ENCODE assay signal across 8 cellular contexts in the genomic region with DNA sequence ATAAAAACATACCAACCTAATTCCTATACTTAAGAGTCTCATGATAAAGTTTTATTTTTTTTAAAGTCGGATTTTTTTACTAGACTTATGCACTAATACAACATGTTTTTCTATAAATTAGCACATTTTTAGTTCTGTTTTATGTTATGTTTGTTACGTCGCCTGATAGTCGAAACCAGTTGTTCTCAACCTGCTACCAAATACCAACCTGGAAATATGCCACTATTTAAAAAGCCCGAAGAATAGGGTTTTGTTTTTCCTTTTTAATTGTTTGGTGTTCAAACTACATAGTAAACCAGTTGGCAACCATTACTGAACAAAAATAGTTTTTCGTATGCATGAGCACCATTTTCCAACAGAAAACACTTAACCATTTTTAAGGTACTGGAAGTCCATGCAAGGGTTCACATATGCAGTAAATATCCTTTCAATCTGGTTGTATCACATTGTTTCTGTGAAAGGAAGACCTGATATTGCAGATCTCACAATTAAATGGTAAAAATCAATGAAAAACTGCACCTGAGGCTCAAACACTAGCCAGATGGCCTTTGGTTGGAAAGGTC. TPM values are rescaled to one million over a fixed set of nuclear protein-coding genes. Genes with fewer than 3 reads are reported as not detected.
DNase-seq lines count a peak whose midpoint lies in the region; ATAC-seq and TF ChIP-seq lines count a peak whose summit lies in the region.

No MANE protein-coding gene starts in this region.

- no peaks in the 10 kb centered on the region for H3K27me3 Mint-ChIP-seq in Caco-2 (ENCODE audit: insufficient read depth, unreplicated experiment)

- no peak overlapping the region for H3K27ac Mint-ChIP-seq in Caco-2 (ENCODE audit: unreplicated experiment)

- no peak overlapping the region for H2BK120ac ChIP-seq in trophoblast cell (ENCODE audit: insufficient read depth, low read length, poor library complexity)

- TF ChIP-seq CTCF in Caco-2 (IDR thresholded peaks at IDR 0.05; ENCODE audit: insufficient read depth in 1 of 2, low read depth in 1 of 2, low read length in 1 of 2, severe bottlenecking in 1 of 2, unreplicated experiment in 1 of 2): no peak

- H3K79me1 ChIP-seq in trophoblast cell (ENCODE audit: low read length): peaks cover 15% of the 10 kb centered on the region

- POLR2A ChIA-PET in Caco-2 (lab: Charles Lee): no interaction called here

- no peak overlapping the region for H3K14ac ChIP-seq in trophoblast cell (ENCODE audit: low read length)

- H3K4me1 ChIP-seq in Caco-2 (no peaks in the 10 kb centered on the region), SJSA1 (replicated peaks) (peaks cover 9% of the 10 kb centered on the region), trophoblast cell (ENCODE audit: control insufficient read depth in 1 of 2, insufficient read depth in 2 of 2, low read length in 2 of 2) (no peaks in the 10 kb centered on the region)

- H2AFZ ChIP-seq in trophoblast cell (ENCODE audit: insufficient read depth, low read length, poor library complexity): no peak overlapping the region

- no peak overlapping the region for H2BK12ac ChIP-seq in trophoblast cell (ENCODE audit: low read length)

- peak overlapping the region; percentile 94 for H3K9ac ChIP-seq in trophoblast cell (ENCODE audit: low read length)

- BruUV-seq in Caco-2 (replicated peaks; lab: Mats Ljungman, UMichigan): TSS peak; percentile 35

- H3K4me1 Mint-ChIP-seq in Caco-2 (ENCODE audit: low read depth, unreplicated experiment): peaks cover 9% of the 10 kb centered on the region

- H3K4ac ChIP-seq in trophoblast cell (ENCODE audit: low read depth, low read length): peak overlapping the region; percentile 95

- CTCF ChIA-PET in Caco-2 (lab: Charles Lee): no interaction called here

- intact Hi-C loops in Caco-2 (cut with micrococcal nuclease; ENCODE audit: unreplicated experiment) (loop anchor here (5.0 kb wide), 2 partner anchors 63 to 93 kb away; no protein-coding TSS in a partner anchor), posterior vena cava (cut with DNase I) (no loop called here)

- H3K18ac ChIP-seq in trophoblast cell (ENCODE audit: low read length): no peak overlapping the region

- ATAC-seq in HG02623 (IDR thresholded peaks at IDR 0.05; ENCODE audit: unreplicated experiment): no peak
- ATAC-seq in HG03135 (IDR thresholded peaks at IDR 0.05; ENCODE audit: unreplicated experiment): no peak

- peaks cover 19% of the 10 kb centered on the region for H3K36me3 Mint-ChIP-seq in Caco-2 (ENCODE audit: insufficient read depth, unreplicated experiment)

- peak overlapping the region; percentile 92 for H3K4me3 Mint-ChIP-seq in Caco-2 (ENCODE audit: unreplicated experiment)

- peak overlapping the region; percentile 66 for H3K4me3 ChIP-seq in Caco-2 (ENCODE audit: low read depth, low read length)
- H3K4me3 ChIP-seq in SJSA1: peak overlapping the region; percentile 92
- H3K4me3 ChIP-seq in trophoblast cell (ENCODE audit: low read depth, low read length): peak overlapping the region; percentile 92

- H3K36me3 ChIP-seq in Caco-2 (ENCODE audit: control insufficient read depth, insufficient read depth, low read length) (no peaks in the 10 kb centered on the region), SJSA1 (peaks cover 19% of the 10 kb centered on the region), trophoblast cell (ENCODE audit: control insufficient read depth in 1 of 2, insufficient read depth in 2 of 2, low read length in 2 of 2) (no peaks in the 10 kb centered on the region)

- no peaks in the 10 kb centered on the region for H3K9me3 Mint-ChIP-seq in Caco-2 (ENCODE audit: unreplicated experiment)

- H3K9me3 ChIP-seq in Caco-2: no peaks in the 10 kb centered on the region
- H3K9me3 ChIP-seq in SJSA1 (replicated peaks): no peaks in the 10 kb centered on the region
- H3K9me3 ChIP-seq in trophoblast cell (ENCODE audit: insufficient read depth, low read depth, low read length): no peaks in the 10 kb centered on the region

- H2AK5ac ChIP-seq in trophoblast cell (ENCODE audit: low read length): no peak overlapping the region

- no CpG with 5 or more reads among the region's 6 CpGs for WGBS in trophoblast cell (ENCODE audit: extremely low coverage, insufficient coverage, insufficient read length)

- no peak overlapping the region for H2BK5ac ChIP-seq in trophoblast cell (ENCODE audit: low read depth, low read length, poor library complexity)

- H4K91ac ChIP-seq in trophoblast cell (ENCODE audit: low read depth, low read length): no peak overlapping the region

- peak overlapping the region; percentile 85 for H3K4me2 ChIP-seq in trophoblast cell (ENCODE audit: low read length)

- peaks cover 16% of the 10 kb centered on the region for H3K79me2 ChIP-seq in trophoblast cell (ENCODE audit: control insufficient read depth, insufficient read depth, low read length, poor library complexity)

- no peak for DNase-seq in Caco-2
- no peak for DNase-seq in SJSA1 (ENCODE audit: low read depth in 1 of 2, low spot score in 2 of 2)
- DNase-seq in fibroblast of peridontal ligament (ENCODE audit: extremely low read depth): peak; percentile 16
- DNase-seq in trophoblast cell: no peak
- no peak for DNase-seq in NCI-H1048 (lab: John Stamatoyannopoulos, UW)
- no peak for DNase-seq in posterior vena cava (ENCODE audit: low spot score)

- peak overlapping the region; percentile 78 for H4K8ac ChIP-seq in trophoblast cell (ENCODE audit: low read depth, low read length)

- no peak overlapping the region for H4K12ac ChIP-seq in trophoblast cell (ENCODE audit: low read depth, low read length)

- H3K27me3 ChIP-seq in Caco-2 (replicated peaks; ENCODE audit: control insufficient read depth, insufficient read depth, low read length) (no peaks in the 10 kb centered on the region), SJSA1 (replicated peaks) (no peaks in the 10 kb centered on the region), trophoblast cell (ENCODE audit: insufficient read depth, low read length) (no peaks in the 10 kb centered on the region)

- no peak overlapping the region for H3K23ac ChIP-seq in trophoblast cell (ENCODE audit: low read length)

- peak overlapping the region; percentile 80; the same call in 1 of the 2 replicates for H3K27ac ChIP-seq in SJSA1
- H3K27ac ChIP-seq in trophoblast cell (ENCODE audit: low read depth, low read length): no peak overlapping the region

RNA-seq across cellular contexts. Expression of a gene that starts 1.4 kb away (rescaled TPM):
- total RNA-seq in Caco-2 (2022) (42.7 and 55.9 TPM in 2 replicates), posterior vena cava (100 to 1,000 TPM in 1 of 2 donors, 10 to 100 TPM in 1; 77.2 to 105 TPM)
- 41.6 and 49.7 TPM in 2 replicates for total RNA-seq in SJSA1 (2014; rRNA removed; shearing (Covaris generic))
- 30.1 and 30.5 TPM in 2 replicates for polyA plus RNA-seq in trophoblast cell (2013)
